In the genomic region with DNA sequence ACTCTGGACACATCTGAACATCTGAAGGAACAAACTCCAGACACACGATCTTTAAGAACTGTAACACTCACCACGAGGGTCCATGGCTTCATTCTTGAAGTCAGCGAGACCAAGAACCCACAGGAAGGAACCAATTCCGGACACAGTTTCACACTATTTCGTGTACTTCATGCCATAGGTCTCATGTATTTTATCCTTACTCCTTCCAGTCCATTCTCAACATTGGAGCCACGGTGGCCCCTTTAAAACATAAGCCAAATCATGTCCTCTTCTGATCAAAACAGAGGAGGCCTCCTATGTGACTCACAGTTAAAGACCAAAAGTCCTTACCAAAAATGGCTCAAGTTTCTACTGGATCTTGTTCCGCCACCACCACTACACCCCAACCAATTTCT, we compare ENCODE assay signal across 22 cellular contexts. TPM values are rescaled to one million over a fixed set of nuclear protein-coding genes. Genes with fewer than 3 reads are reported as not detected.
DNase-seq lines count a peak whose midpoint lies in the region; ATAC-seq and TF ChIP-seq lines count a peak whose summit lies in the region.
"Had no signal": no experiment of that assay in that cellular context is flagged by ENCODE, and none has a peak within 500 bp of the region (broad histone marks: within the 10 kb centered on the region; RNA-seq: fewer than 3 reads in every experiment).

No MANE protein-coding gene starts in this region.

- H3K36me3 Mint-ChIP-seq in activated T-cell treated with anti-CD3 and anti-CD28 coated beads, Interleukin-2, amount 50 U/mL, for 24 hours (ENCODE audit: low read depth), result no peaks in the 10 kb centered on the region
- no peaks in the 10 kb centered on the region for H3K36me3 Mint-ChIP-seq in activated naive CD8-positive, alpha-beta T cell treated with anti-CD3 and anti-CD28 coated beads for 36 hours

- TF ChIP-seq POLR2A in stomach (IDR thresholded peaks at IDR 0.05), result no peak

- peak overlapping the region; percentile 55 for H3K4me3 Mint-ChIP-seq in activated T-cell treated with anti-CD3 and anti-CD28 coated beads, Interleukin-2, amount 50 U/mL, for 24 hours
- H3K4me3 Mint-ChIP-seq in activated naive CD8-positive, alpha-beta T cell treated with anti-CD3 and anti-CD28 coated beads for 36 hours, result peak overlapping the region; percentile 40

- in situ Hi-C loops in HAP-1 (cut with MboI; ENCODE audit: low sequenced_read_pairs), result no loop called here

- no peak overlapping the region for H3K4me2 ChIP-seq in PC-9

- no peaks in the 10 kb centered on the region for H3K9me2 ChIP-seq in PC-9 (ENCODE audit: insufficient read depth)

- intact Hi-C loops in PC-9 (cut with micrococcal nuclease; ENCODE audit: unreplicated experiment), result no loop called here
- intact Hi-C loops in stomach (cut with DNase I; ENCODE audit: low total_unique reads), result no loop called here

- H3K4me1 ChIP-seq in PC-9 (replicated peaks; ENCODE audit: insufficient read depth) (no peaks in the 10 kb centered on the region), HAP-1 (peaks cover 4% of the 10 kb centered on the region), stomach (no peaks in the 10 kb centered on the region)
- H3K4me1 ChIP-seq: prostate gland, vagina had no signal

- H2AFZ ChIP-seq in PC-9, result peak overlapping the region; percentile 35; the same call in 1 of the 2 replicates

- BruUV-seq in PC-9 (replicated peaks; lab: Mats Ljungman, UMichigan), result no TSS peak

- H3K27ac Mint-ChIP-seq in activated T-cell treated with anti-CD3 and anti-CD28 coated beads, Interleukin-2, amount 50 U/mL, for 24 hours, result peak overlapping the region; percentile 77
- peak overlapping the region; percentile 59 for H3K27ac Mint-ChIP-seq in activated naive CD8-positive, alpha-beta T cell treated with anti-CD3 and anti-CD28 coated beads for 36 hours

- H3F3A ChIP-seq in PC-9 (ENCODE audit: insufficient read depth, low read depth), result no peaks in the 10 kb centered on the region

- H3K27me3 ChIP-seq in PC-9 (ENCODE audit: insufficient read depth, low read depth) (no peaks in the 10 kb centered on the region), HAP-1 (ENCODE audit: low read depth) (no peaks in the 10 kb centered on the region), stomach (no peaks in the 10 kb centered on the region)
- H3K27me3 ChIP-seq: gastroesophageal sphincter, vagina had no signal

- CTCF ChIA-PET in PC-9 (lab: Charles Lee), result no interaction called here

- H3K27ac ChIP-seq in PC-9, result no peak overlapping the region
- no peak overlapping the region for H3K27ac ChIP-seq in stomach
- H3K27ac ChIP-seq: C4-2B, gastroesophageal sphincter, prostate gland, vagina, VCaP had no signal

- no peak for DNase-seq in activated T-cell treated with anti-CD3 and anti-CD28 coated beads, Interleukin-2, amount 50 U/mL, for 24 hours
- DNase-seq in activated T-cell treated with anti-CD3 and anti-CD28 coated beads, Interleukin-2, amount 50 U/mL, for 1 hour, result no peak
- DNase-seq in PC-9 (no peak), HAP-1 (ENCODE audit: low spot score in 2 of 2) (no peak), stomach (no peak)
- DNase-seq in activated naive CD8-positive, alpha-beta T cell treated with anti-CD3 and anti-CD28 coated beads for 36 hours, result no peak
- DNase-seq in stimulated activated CD8-positive, alpha-beta memory T cell treated with anti-CD3 and anti-CD28 coated beads, Interleukin-4, amount 100 ng/mL, for 48 hours, result peak; percentile 28
- DNase-seq: caudate nucleus, DMS79 treated with DMSO at 0.1 percent for 48 hours, left cardiac atrium, NCI-H1694, NCI-H774, OCI-M1, SHP77, substantia nigra had no signal

- no peaks in the 10 kb centered on the region for H3K36me3 ChIP-seq in PC-9 (ENCODE audit: low read depth)
- H3K36me3 ChIP-seq in HAP-1 (replicated peaks), result no peaks in the 10 kb centered on the region
- H3K36me3 ChIP-seq in stomach, result no peaks in the 10 kb centered on the region
- H3K36me3 ChIP-seq: gastroesophageal sphincter, prostate gland, vagina had no signal

- TF ChIP-seq CTCF in PC-9 (conservative IDR thresholded peaks at IDR 0.05), result no peak
- TF ChIP-seq CTCF in stomach (IDR thresholded peaks at IDR 0.05), result no peak

- no peaks in the 10 kb centered on the region for H3K27me3 Mint-ChIP-seq in activated T-cell treated with anti-CD3 and anti-CD28 coated beads, Interleukin-2, amount 50 U/mL, for 24 hours
- H3K27me3 Mint-ChIP-seq in activated naive CD8-positive, alpha-beta T cell treated with anti-CD3 and anti-CD28 coated beads for 36 hours, result no peaks in the 10 kb centered on the region

- H3K79me2 ChIP-seq in PC-9 (ENCODE audit: low read depth), result no peaks in the 10 kb centered on the region

- WGBS in stomach, 5 donors, result 68 to 88% (median 79%) methylated on average over 7 of the region's 7 CpGs

- POLR2A ChIA-PET in PC-9 (lab: Charles Lee; ENCODE audit: unreplicated experiment), result no interaction called here

- no peaks in the 10 kb centered on the region for H4K20me1 ChIP-seq in PC-9 (ENCODE audit: insufficient read depth)

- H3K9me3 Mint-ChIP-seq in activated T-cell treated with anti-CD3 and anti-CD28 coated beads, Interleukin-2, amount 50 U/mL, for 24 hours, result no peaks in the 10 kb centered on the region
- peaks cover 1% of the 10 kb centered on the region for H3K9me3 Mint-ChIP-seq in activated naive CD8-positive, alpha-beta T cell treated with anti-CD3 and anti-CD28 coated beads for 36 hours

- TF ChIP-seq EP300 in stomach (IDR thresholded peaks at IDR 0.05), result no peak

- H3K4me3 ChIP-seq in PC-9, result no peak overlapping the region
- no peak overlapping the region for H3K4me3 ChIP-seq in HAP-1
- H3K4me3 ChIP-seq in stomach, result no peak overlapping the region
- H3K4me3 ChIP-seq: gastroesophageal sphincter, prostate gland, vagina had no signal

- no peaks in the 10 kb centered on the region for H3K9me3 ChIP-seq in PC-9 (ENCODE audit: insufficient read depth, low read depth)
- H3K9me3 ChIP-seq in HAP-1, result no peaks in the 10 kb centered on the region
- H3K9me3 ChIP-seq in stomach, result no peaks in the 10 kb centered on the region
- H3K9me3 ChIP-seq: gastroesophageal sphincter, prostate gland, vagina had no signal

- peaks cover 23% of the 10 kb centered on the region for H3K4me1 Mint-ChIP-seq in activated T-cell treated with anti-CD3 and anti-CD28 coated beads, Interleukin-2, amount 50 U/mL, for 24 hours (ENCODE audit: low read depth)
- H3K4me1 Mint-ChIP-seq in activated naive CD8-positive, alpha-beta T cell treated with anti-CD3 and anti-CD28 coated beads for 36 hours, result peaks cover 23% of the 10 kb centered on the region

- no peak for ATAC-seq in HG03108 (IDR thresholded peaks at IDR 0.05; ENCODE audit: unreplicated experiment)
- ATAC-seq: gastroesophageal sphincter, HCT116, left cardiac atrium had no signal

RNA-seq across cellular contexts. Expression of a gene that starts 29.8 kb away (rescaled TPM):
- 42.1 and 48.7 TPM in 2 replicates for total RNA-seq in PC-9 (2021)
- 10 to 100 TPM; 31.8 to 33.7 TPM for total RNA-seq in activated naive CD8-positive, alpha-beta T cell treated with anti-CD3 and anti-CD28 coated beads for 36 hours
- total RNA-seq in stomach, result 100 to 1,000 TPM in 1 of 5 donors, 10 to 100 TPM in 4; 17.9 to 128 (median 81.3) TPM
- 10 to 100 TPM; 11.1 to 22.2 (median 15.0) TPM for polyA plus RNA-seq in stomach
